In the genomic region with DNA sequence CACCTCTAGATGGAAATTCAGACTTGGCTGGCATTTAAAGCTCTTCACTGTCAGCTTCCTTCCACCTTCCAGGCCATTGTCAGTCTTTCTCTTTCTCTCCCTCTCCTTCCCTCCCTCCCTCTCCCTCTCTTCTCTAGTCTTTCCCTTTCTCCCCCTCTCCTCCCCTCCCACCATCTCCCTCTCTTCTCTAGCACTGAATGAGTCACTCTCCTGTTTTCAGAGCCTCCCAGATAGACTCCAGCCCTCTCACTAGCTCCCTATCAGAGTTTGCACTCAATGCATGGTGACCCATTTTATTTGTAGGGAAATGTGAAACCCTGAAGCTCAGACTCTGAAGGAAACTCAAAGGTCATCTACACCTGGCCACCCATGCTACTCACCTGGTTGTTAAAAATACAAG, we compare ENCODE assay signal across 1 cellular context.
TF ChIP-seq lines count a peak whose summit lies in the region.

No MANE protein-coding gene starts in this region.

TF ChIP-seq in K562, 482 proteins besides CTCF, POLR2A, EP300 and RAD21 (continued from another document and continues in another):
- TF ChIP-seq, protein P1, sequence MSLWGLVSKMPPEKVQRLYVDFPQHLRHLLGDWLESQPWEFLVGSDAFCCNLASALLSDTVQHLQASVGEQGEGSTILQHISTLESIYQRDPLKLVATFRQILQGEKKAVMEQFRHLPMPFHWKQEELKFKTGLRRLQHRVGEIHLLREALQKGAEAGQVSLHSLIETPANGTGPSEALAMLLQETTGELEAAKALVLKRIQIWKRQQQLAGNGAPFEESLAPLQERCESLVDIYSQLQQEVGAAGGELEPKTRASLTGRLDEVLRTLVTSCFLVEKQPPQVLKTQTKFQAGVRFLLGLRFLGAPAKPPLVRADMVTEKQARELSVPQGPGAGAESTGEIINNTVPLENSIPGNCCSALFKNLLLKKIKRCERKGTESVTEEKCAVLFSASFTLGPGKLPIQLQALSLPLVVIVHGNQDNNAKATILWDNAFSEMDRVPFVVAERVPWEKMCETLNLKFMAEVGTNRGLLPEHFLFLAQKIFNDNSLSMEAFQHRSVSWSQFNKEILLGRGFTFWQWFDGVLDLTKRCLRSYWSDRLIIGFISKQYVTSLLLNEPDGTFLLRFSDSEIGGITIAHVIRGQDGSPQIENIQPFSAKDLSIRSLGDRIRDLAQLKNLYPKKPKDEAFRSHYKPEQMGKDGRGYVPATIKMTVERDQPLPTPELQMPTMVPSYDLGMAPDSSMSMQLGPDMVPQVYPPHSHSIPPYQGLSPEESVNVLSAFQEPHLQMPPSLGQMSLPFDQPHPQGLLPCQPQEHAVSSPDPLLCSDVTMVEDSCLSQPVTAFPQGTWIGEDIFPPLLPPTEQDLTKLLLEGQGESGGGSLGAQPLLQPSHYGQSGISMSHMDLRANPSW (CRISPR knock-in tag; IDR thresholded peaks at IDR 0.05): no peak
- no peak for TF ChIP-seq ZNF76 (CRISPR knock-in tag; IDR thresholded peaks at IDR 0.05; ENCODE audit: borderline replicate concordance)
- TF ChIP-seq ZNF316 (IDR thresholded peaks at IDR 0.05): peak; percentile 5; the same call in 1 of the 2 replicates
- TF ChIP-seq, protein P2, sequence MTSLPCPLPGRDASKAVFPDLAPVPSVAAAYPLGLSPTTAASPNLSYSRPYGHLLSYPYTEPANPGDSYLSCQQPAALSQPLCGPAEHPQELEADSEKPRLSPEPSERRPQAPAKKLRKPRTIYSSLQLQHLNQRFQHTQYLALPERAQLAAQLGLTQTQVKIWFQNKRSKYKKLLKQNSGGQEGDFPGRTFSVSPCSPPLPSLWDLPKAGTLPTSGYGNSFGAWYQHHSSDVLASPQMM (CRISPR knock-in tag; IDR thresholded peaks at IDR 0.05): no peak
- no peak for TF ChIP-seq RBM25 (IDR thresholded peaks at IDR 0.05; ENCODE audit: low read depth, low read length, severe bottlenecking)
- peak; percentile 98 for TF ChIP-seq DPF2 (IDR thresholded peaks at IDR 0.05)
- no peak for TF ChIP-seq GATA2 (CRISPR knock-in tag; IDR thresholded peaks at IDR 0.05)
- 0 out of 2 replicates have a peak, but pooled peaks have one; percentile 35 for TF ChIP-seq SUPT5H (IDR thresholded peaks at IDR 0.05)
- no peak for TF ChIP-seq KLF1 (tag; IDR thresholded peaks at IDR 0.05)
- TF ChIP-seq ILK (tag; IDR thresholded peaks at IDR 0.05; ENCODE audit: borderline replicate concordance, low read depth): no peak
- no peak for TF ChIP-seq XRCC4 (IDR thresholded peaks at IDR 0.05; ENCODE audit: extremely low read depth, insufficient read depth, insufficient read length)
- TF ChIP-seq HDAC8 (tag; IDR thresholded peaks at IDR 0.05): no peak
- no peak for TF ChIP-seq SMARCB1 (IDR thresholded peaks at IDR 0.05; ENCODE audit: insufficient read length, low read depth)
- TF ChIP-seq ZNF644 (tag; IDR thresholded peaks at IDR 0.05; ENCODE audit: low read depth): no peak
- TF ChIP-seq, protein P3, sequence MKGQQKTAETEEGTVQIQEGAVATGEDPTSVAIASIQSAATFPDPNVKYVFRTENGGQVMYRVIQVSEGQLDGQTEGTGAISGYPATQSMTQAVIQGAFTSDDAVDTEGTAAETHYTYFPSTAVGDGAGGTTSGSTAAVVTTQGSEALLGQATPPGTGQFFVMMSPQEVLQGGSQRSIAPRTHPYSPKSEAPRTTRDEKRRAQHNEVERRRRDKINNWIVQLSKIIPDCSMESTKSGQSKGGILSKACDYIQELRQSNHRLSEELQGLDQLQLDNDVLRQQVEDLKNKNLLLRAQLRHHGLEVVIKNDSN (CRISPR knock-in tag; IDR thresholded peaks at IDR 0.05): no peak
- TF ChIP-seq, protein P4, sequence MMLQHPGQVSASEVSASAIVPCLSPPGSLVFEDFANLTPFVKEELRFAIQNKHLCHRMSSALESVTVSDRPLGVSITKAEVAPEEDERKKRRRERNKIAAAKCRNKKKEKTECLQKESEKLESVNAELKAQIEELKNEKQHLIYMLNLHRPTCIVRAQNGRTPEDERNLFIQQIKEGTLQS (IDR thresholded peaks at IDR 0.05): peak; percentile 94
- TF ChIP-seq, protein P4 (CRISPR knock-in tag; conservative IDR thresholded peaks at IDR 0.05): no peak
- TF ChIP-seq CHD7 (IDR thresholded peaks at IDR 0.05; ENCODE audit: low read depth, low read length): no peak
- TF ChIP-seq RFX7 (CRISPR knock-in tag; IDR thresholded peaks at IDR 0.05): no peak
- no peak for TF ChIP-seq ZFPM2 (CRISPR knock-in tag; IDR thresholded peaks at IDR 0.05)
- no peak for TF ChIP-seq ILF3 (IDR thresholded peaks at IDR 0.05; ENCODE audit: borderline replicate concordance)
- TF ChIP-seq ZMIZ1 (IDR thresholded peaks at IDR 0.05; ENCODE audit: low read depth in 2 of 2, low read length in 2 of 2): no peak
- no peak for TF ChIP-seq KDM5B (IDR thresholded peaks at IDR 0.05; ENCODE audit: insufficient replicate concordance, low read depth, low read length)
- TF ChIP-seq PML (IDR thresholded peaks at IDR 0.05; ENCODE audit: low read length): no peak
- TF ChIP-seq THRAP3 (IDR thresholded peaks at IDR 0.05; ENCODE audit: borderline replicate concordance): no peak; the same call in 1 of the 2 replicates
- TF ChIP-seq RNF219 (CRISPR knock-in tag; IDR thresholded peaks at IDR 0.05): no peak
- TF ChIP-seq ARID2 (IDR thresholded peaks at IDR 0.05): peak; percentile 26; the same call in 1 of the 2 replicates
- TF ChIP-seq MCM5 (IDR thresholded peaks at IDR 0.05; ENCODE audit: low read depth): no peak
- TF ChIP-seq TOE1 (IDR thresholded peaks at IDR 0.05; ENCODE audit: borderline replicate concordance): peak; percentile 78
- no peak for TF ChIP-seq TOE1 (CRISPR knock-in tag; IDR thresholded peaks at IDR 0.05; ENCODE audit: borderline replicate concordance, low read depth)
- no peak for TF ChIP-seq ZFX (CRISPR knock-in tag; IDR thresholded peaks at IDR 0.05)
